Comparison of ENCODE assay signal across 8 cellular contexts in the genomic region with DNA sequence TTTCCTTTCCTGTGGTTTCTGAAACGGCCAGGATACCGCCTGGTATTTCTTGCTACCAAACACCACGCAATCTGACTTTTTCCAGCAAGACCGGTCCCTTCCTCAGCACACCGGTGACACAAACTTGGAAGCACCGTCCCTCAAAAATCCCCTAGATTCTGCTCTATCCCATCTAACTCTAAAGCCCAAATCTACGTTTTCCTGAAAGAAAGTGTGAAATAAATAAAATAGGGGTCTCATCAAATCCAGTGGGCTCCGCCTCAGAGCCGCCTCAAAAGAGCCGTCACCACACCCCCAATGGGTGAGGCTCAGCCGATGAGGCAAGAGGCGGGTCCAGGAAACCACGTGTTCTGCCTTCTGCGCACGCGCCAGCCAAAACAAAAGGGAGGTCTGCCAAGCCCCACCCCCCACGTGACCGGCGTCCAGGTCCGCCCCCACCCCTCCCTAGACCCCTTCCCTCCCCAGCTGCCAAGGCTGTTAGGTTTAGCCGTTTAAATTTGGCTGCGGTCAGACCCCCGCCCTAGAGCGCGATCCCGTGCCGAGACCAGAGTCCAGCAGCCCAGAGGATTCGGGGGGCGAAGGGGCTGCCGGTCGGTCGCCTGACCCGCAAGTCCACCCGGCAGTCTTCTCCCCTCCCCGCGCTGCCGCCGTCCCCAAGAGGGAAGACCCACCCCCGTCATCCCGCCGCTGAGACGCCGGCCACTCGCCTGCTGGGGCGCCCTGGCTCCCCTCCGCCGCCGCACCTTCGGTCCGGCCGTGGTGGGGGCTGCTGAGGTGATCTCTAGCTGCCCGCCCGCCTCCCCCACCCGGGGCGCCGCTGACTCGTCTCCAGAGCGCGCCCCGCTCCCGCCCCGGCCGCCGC. TPM values are rescaled to one million over a fixed set of nuclear protein-coding genes. Genes with fewer than 3 reads are reported as not detected.
DNase-seq lines count a peak whose midpoint lies in the region; TF ChIP-seq lines count a peak whose summit lies in the region.

No MANE protein-coding gene starts in this region.

- H3K36me3 Mint-ChIP-seq in nephron progenitor cell (ENCODE audit: low read depth): no peaks in the 10 kb centered on the region
- no peaks in the 10 kb centered on the region for H3K36me3 Mint-ChIP-seq in stimulated activated naive CD8-positive, alpha-beta T cell treated with anti-CD3 and anti-CD28 coated beads, Interleukin-15, Interleukin-2, amounts not matched to agents 100 ng/mL and 50 ng/mL, for 24 hours (ENCODE audit: low read depth)

- H3K27me3 Mint-ChIP-seq in nephron progenitor cell (ENCODE audit: low read depth, poor library complexity): no peaks in the 10 kb centered on the region
- peaks cover 8% of the 10 kb centered on the region for H3K27me3 Mint-ChIP-seq in stimulated activated naive CD8-positive, alpha-beta T cell treated with anti-CD3 and anti-CD28 coated beads, Interleukin-15, Interleukin-2, amounts not matched to agents 100 ng/mL and 50 ng/mL, for 24 hours

- no peaks in the 10 kb centered on the region for H3K9me3 Mint-ChIP-seq in nephron progenitor cell
- no peaks in the 10 kb centered on the region for H3K9me3 Mint-ChIP-seq in stimulated activated naive CD8-positive, alpha-beta T cell treated with anti-CD3 and anti-CD28 coated beads, Interleukin-15, Interleukin-2, amounts not matched to agents 100 ng/mL and 50 ng/mL, for 24 hours

- peak overlapping the region; percentile 81 for H3K4me3 ChIP-seq in HAP-1
- H3K4me3 ChIP-seq in MG63: peak overlapping the region; percentile 90

- in situ Hi-C loops in G401 (cut with HindIII; ENCODE audit: low sequenced_read_pairs): no loop called here
- in situ Hi-C loops in HAP-1 (cut with MboI; ENCODE audit: low sequenced_read_pairs): no loop called here

- H3K4me3 Mint-ChIP-seq in nephron progenitor cell: peak overlapping the region; percentile 99
- H3K4me3 Mint-ChIP-seq in stimulated activated naive CD8-positive, alpha-beta T cell treated with anti-CD3 and anti-CD28 coated beads, Interleukin-15, Interleukin-2, amounts not matched to agents 100 ng/mL and 50 ng/mL, for 24 hours: peak overlapping the region; percentile 98

- H3K27me3 ChIP-seq in HAP-1 (ENCODE audit: low read depth) (no peaks in the 10 kb centered on the region), MG63 (peaks cover 10% of the 10 kb centered on the region)

- H3K36me3 ChIP-seq in HAP-1 (replicated peaks): no peaks in the 10 kb centered on the region
- no peaks in the 10 kb centered on the region for H3K36me3 ChIP-seq in MG63

- peak overlapping the region; percentile 100 for H3K27ac Mint-ChIP-seq in nephron progenitor cell
- H3K27ac Mint-ChIP-seq in stimulated activated naive CD8-positive, alpha-beta T cell treated with anti-CD3 and anti-CD28 coated beads, Interleukin-15, Interleukin-2, amounts not matched to agents 100 ng/mL and 50 ng/mL, for 24 hours: peak overlapping the region; percentile 99

- no peaks in the 10 kb centered on the region for H3K9me3 ChIP-seq in HAP-1
- no peaks in the 10 kb centered on the region for H3K9me3 ChIP-seq in MG63

- H3K4me1 ChIP-seq in HAP-1: peaks cover 7% of the 10 kb centered on the region

- DNase-seq in G401 (ENCODE audit: low spot score): peak; percentile 94
- DNase-seq in HAP-1 (ENCODE audit: low spot score in 2 of 2): peak; percentile 88 to 97
- peak; percentile 85 for DNase-seq in MG63
- DNase-seq in SHP77 treated with DMSO at 0.1 percent for 48 hours (lab: John Stamatoyannopoulos, UW): peak; percentile 86
- DNase-seq in activated gamma-delta T cell treated with Interleukin-2 at 50 U/mL for 16 hours: peak; percentile 97
- peak; percentile 94 for DNase-seq in fibroblast of the conjunctiva (ENCODE audit: low read depth)
- peak; percentile 98 for DNase-seq in nephron progenitor cell

- H3K4me1 Mint-ChIP-seq in nephron progenitor cell: peaks cover 38% of the 10 kb centered on the region
- H3K4me1 Mint-ChIP-seq in stimulated activated naive CD8-positive, alpha-beta T cell treated with anti-CD3 and anti-CD28 coated beads, Interleukin-15, Interleukin-2, amounts not matched to agents 100 ng/mL and 50 ng/mL, for 24 hours (ENCODE audit: low read depth): peaks cover 45% of the 10 kb centered on the region

- TF ChIP-seq CTCF in nephron progenitor cell (IDR thresholded peaks at IDR 0.05): no peak

RNA-seq across cellular contexts. Expression of gene KANSL1L, which starts 0.5 kb away (rescaled TPM):
- 3.0 and 9.2 TPM in 2 replicates for total RNA-seq in G401 (2014; rRNA removed; shearing (Covaris generic))
- 1.7 and 3.5 TPM in 2 replicates for total RNA-seq in MG63 (2014; rRNA removed; shearing (Covaris generic); ENCODE audit: low replicate concordance)

RNA-seq across cellular contexts. Expression of gene ACADL, which starts 54.6 kb away (rescaled TPM):
- not detected in 2 replicates for total RNA-seq in G401 (2014; rRNA removed; shearing (Covaris generic))
- total RNA-seq in MG63 (2014; rRNA removed; shearing (Covaris generic); ENCODE audit: low replicate concordance): not detected in 2 replicates

Comparison
In these comparisons a context has a peak if more than half of its experiments do, and no peak if none do; other contexts are left out.
1. Peak in every context shown above with its lines: DNase-seq and H3K4me3 ChIP-seq.